In genomic region chr12:108773798-108774788, GRCh38 we compare ENCODE assay signal across 1 cellular context.
TF ChIP-seq lines count a peak whose summit lies in the region.

No MANE protein-coding gene starts in this region.

TF ChIP-seq in HepG2, 621 proteins besides CTCF, POLR2A, EP300 and RAD21 (continued from another document and continues in another):
- peak; percentile 94 for TF ChIP-seq ZBTB34 (CRISPR knock-in tag; IDR thresholded peaks at IDR 0.05)
- peak; percentile 84; the same call in 1 of the 2 replicates for TF ChIP-seq MTA1 (CRISPR knock-in tag; IDR thresholded peaks at IDR 0.05; ENCODE audit: borderline replicate concordance)
- peak; percentile 83; the same call in 1 of the 2 replicates for TF ChIP-seq ZNF609 (CRISPR knock-in tag; IDR thresholded peaks at IDR 0.05; ENCODE audit: borderline replicate concordance)
- peak; percentile 73 for TF ChIP-seq ELF3 (CRISPR knock-in tag; IDR thresholded peaks at IDR 0.05)
- peak; percentile 53; the same call in 1 of the 2 replicates for TF ChIP-seq ZNF350 (CRISPR knock-in tag; IDR thresholded peaks at IDR 0.05; ENCODE audit: borderline replicate concordance, low read depth)
- TF ChIP-seq MLX (CRISPR knock-in tag; IDR thresholded peaks at IDR 0.05) = peak; percentile 40; the same call in 1 of the 2 replicates
- TF ChIP-seq MEF2D (CRISPR knock-in tag; IDR thresholded peaks at IDR 0.05) = peak; percentile 63; the same call in 1 of the 2 replicates
- 0 out of 2 replicates have a peak, but pooled peaks have one; percentile 52 for TF ChIP-seq ZNF557 (CRISPR knock-in tag; IDR thresholded peaks at IDR 0.05)
- peak; percentile 49; the same call in 1 of the 2 replicates for TF ChIP-seq FOXK1 (CRISPR knock-in tag; IDR thresholded peaks at IDR 0.05; ENCODE audit: borderline replicate concordance, low read depth)
- TF ChIP-seq ZNF12 (CRISPR knock-in tag; IDR thresholded peaks at IDR 0.05) = no peak
- TF ChIP-seq ZNF646 (CRISPR knock-in tag; IDR thresholded peaks at IDR 0.05) = peak; percentile 62; the same call in 1 of the 2 replicates
- TF ChIP-seq MED1 (CRISPR knock-in tag; IDR thresholded peaks at IDR 0.05) = peak; percentile 84
- TF ChIP-seq SMAD3 (CRISPR knock-in tag; IDR thresholded peaks at IDR 0.05) = peak; percentile 39; the same call in 1 of the 2 replicates
- TF ChIP-seq ARID3A (IDR thresholded peaks at IDR 0.05; ENCODE audit: low read depth, low read length) = 0 out of 2 replicates have a peak, but pooled peaks have one; percentile 14
- TF ChIP-seq HOXA9 (CRISPR knock-in tag; IDR thresholded peaks at IDR 0.05; ENCODE audit: borderline replicate concordance) = 0 out of 2 replicates have a peak, but pooled peaks have one; percentile 16
- no peak for TF ChIP-seq MAZ (IDR thresholded peaks at IDR 0.05; ENCODE audit: borderline replicate concordance, low read depth, low read length)
- peak; percentile 55 for TF ChIP-seq MAZ (CRISPR knock-in tag; IDR thresholded peaks at IDR 0.05; ENCODE audit: low read depth)
- peak; percentile 73 for TF ChIP-seq ZNF280B (CRISPR knock-in tag; IDR thresholded peaks at IDR 0.05; ENCODE audit: borderline replicate concordance)
- TF ChIP-seq CREM (IDR thresholded peaks at IDR 0.05) = no peak
- TF ChIP-seq CREM (CRISPR knock-in tag; IDR thresholded peaks at IDR 0.05) = no peak
- peak; percentile 52; the same call in 1 of the 2 replicates for TF ChIP-seq KAT8 (CRISPR knock-in tag; IDR thresholded peaks at IDR 0.05)
- no peak for TF ChIP-seq ZNF251 (CRISPR knock-in tag; IDR thresholded peaks at IDR 0.05)
- peak; percentile 68; the same call in 1 of the 2 replicates for TF ChIP-seq RCOR2 (CRISPR knock-in tag; IDR thresholded peaks at IDR 0.05)
- peak; percentile 72 for TF ChIP-seq ZBTB7B (CRISPR knock-in tag; IDR thresholded peaks at IDR 0.05)
- peak; percentile 79 for TF ChIP-seq SOX5 (CRISPR knock-in tag; IDR thresholded peaks at IDR 0.05; ENCODE audit: borderline replicate concordance)
- peak; percentile 98 for TF ChIP-seq SKI (IDR thresholded peaks at IDR 0.05; ENCODE audit: partially characterized antibody)
- TF ChIP-seq MYC (CRISPR knock-in tag; IDR thresholded peaks at IDR 0.05; ENCODE audit: borderline replicate concordance) = peak; percentile 92
- TF ChIP-seq CEBPB (IDR thresholded peaks at IDR 0.05; ENCODE audit: borderline replicate concordance, low read depth, low read length) = peak; percentile 92
- no peak for TF ChIP-seq HMGXB3 (CRISPR knock-in tag; IDR thresholded peaks at IDR 0.05; ENCODE audit: borderline replicate concordance)
- TF ChIP-seq SKIL (CRISPR knock-in tag; IDR thresholded peaks at IDR 0.05; ENCODE audit: borderline replicate concordance) = peak; percentile 97
- TF ChIP-seq MIER2 (CRISPR knock-in tag; IDR thresholded peaks at IDR 0.05) = peak; percentile 55; the same call in 1 of the 2 replicates
- TF ChIP-seq MXI1 (IDR thresholded peaks at IDR 0.05; ENCODE audit: borderline replicate concordance, low read depth, low read length) = peak; percentile 93; the same call in 2 of the 3 replicates
